In the genomic region with DNA sequence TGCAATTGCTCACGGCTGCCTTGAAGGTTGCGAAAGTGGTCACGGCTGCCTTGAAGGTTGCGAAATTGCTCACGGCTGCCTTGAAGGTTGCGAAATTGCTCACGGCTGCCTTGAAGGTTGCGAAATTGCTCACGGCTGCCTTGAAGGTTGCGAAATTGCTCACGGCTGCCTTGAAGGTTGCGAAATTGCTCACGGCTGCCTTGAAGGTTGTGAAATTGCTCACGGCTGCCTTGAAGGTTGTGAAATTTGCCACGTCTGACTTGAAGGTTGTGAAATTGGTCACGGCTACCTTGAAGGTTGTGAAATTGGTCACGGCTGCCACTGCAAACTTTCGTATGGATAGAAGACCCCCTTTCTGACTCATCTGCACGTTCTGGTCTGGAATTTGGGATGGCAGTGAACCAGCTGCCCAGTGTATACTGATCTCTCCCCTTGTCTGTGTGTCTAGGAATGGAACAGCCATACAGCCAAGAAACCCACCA, we compare ENCODE assay signal across 7 cellular contexts.
A peak's percentile ranks its signal among the peaks of the same experiment; 100 is the strongest.
DNase-seq lines count a peak whose midpoint lies in the region; ATAC-seq and TF ChIP-seq lines count a peak whose summit lies in the region.
"Not testable (repeated sequence)": the region's sequence is repeated elsewhere in the genome, so short reads cannot be mapped to it uniquely, and the experiment has no call there.

No MANE protein-coding gene starts in this region.

- not testable (repeated sequence) for H3K36me3 ChIP-seq in IMR-90 (ENCODE audit: control insufficient read depth, insufficient read depth, low read length)

- TF ChIP-seq CTCF in GM12864 (IDR thresholded peaks at IDR 0.05; ENCODE audit: low read depth, low read length, missing control alignments); IMR-90 (conservative IDR thresholded peaks at IDR 0.05; ENCODE audit: low read depth, low read length): not testable (repeated sequence)

- BruUV-seq in IMR-90 (replicated peaks; lab: Mats Ljungman, UMichigan): not testable (repeated sequence)

- not testable (repeated sequence) for H3K27ac ChIP-seq in IMR-90 (ENCODE audit: insufficient read depth, low read length)

- peaks cover 17% of the 10 kb centered on the region for H3K4me1 Mint-ChIP-seq in activated T-cell treated with anti-CD3 and anti-CD28 coated beads, Interleukin-2, amount 50 U/mL, for 72 hours (ENCODE audit: low read depth)
- H3K4me1 Mint-ChIP-seq in effector memory CD8-positive, alpha-beta T cell (ENCODE audit: low read depth in 2 of 2): peaks cover 4 to 17% of the 10 kb centered on the region in 2 donors

- POLR2A ChIA-PET in IMR-90 (lab: Charles Lee; ENCODE audit: unreplicated experiment): not testable (repeated sequence)

- not testable (repeated sequence) for ATAC-seq in IMR-90 (ENCODE audit: low read depth); effector memory CD8-positive, alpha-beta T cell (replicated peaks)
- ATAC-seq in activated T-cell treated with anti-CD3 and anti-CD28 coated beads, Interleukin-2, amount 50 U/mL, for 72 hours (replicated peaks in 1 of 2): peak; percentile 83 to 85

- H3K79me1 ChIP-seq in IMR-90 (ENCODE audit: low read depth in 1 of 2, low read length in 2 of 2): not testable (repeated sequence)

- peak overlapping the region; percentile 91 for H3K27ac Mint-ChIP-seq in activated T-cell treated with anti-CD3 and anti-CD28 coated beads, Interleukin-2, amount 50 U/mL, for 72 hours
- H3K27ac Mint-ChIP-seq in effector memory CD8-positive, alpha-beta T cell: peak overlapping the region in 1 of 2 donors; percentile 67

- H4K5ac ChIP-seq in IMR-90 (ENCODE audit: low read depth, low read length): not testable (repeated sequence)

- H3K9ac ChIP-seq in IMR-90 (ENCODE audit: low read depth, low read length): not testable (repeated sequence)

- peaks cover 23% of the 10 kb centered on the region for H3K9me3 ChIP-seq in IMR-90 (ENCODE audit: control insufficient read depth, insufficient read depth, low read length)

- not testable (repeated sequence) for H3K56ac ChIP-seq in IMR-90 (ENCODE audit: extremely low read depth, insufficient read depth, low read length)

- H2AK5ac ChIP-seq in IMR-90 (ENCODE audit: low read depth, low read length): not testable (repeated sequence)

- not testable (repeated sequence) for H3K4ac ChIP-seq in IMR-90 (ENCODE audit: low read depth, low read length)

- peak; percentile 54 for DNase-seq in GM12864 (ENCODE audit: low read depth)
- DNase-seq in IMR-90: not testable (repeated sequence)
- DNase-seq in MV-4-11 (lab: John Stamatoyannopoulos, UW): peak; percentile 52
- DNase-seq in activated CD4-positive, alpha-beta T cell treated with anti-CD3 and anti-CD28 coated beads for 48 hours: peak; percentile 30
- DNase-seq in activated T-cell treated with anti-CD3 and anti-CD28 coated beads, Interleukin-2, amount 50 U/mL, for 72 hours: peak; percentile 35 to 49
- peak in 1 of 3 experiments; percentile 4 for DNase-seq in effector memory CD8-positive, alpha-beta T cell
- peak; percentile 38 for DNase-seq in stimulated activated CD4-positive, alpha-beta T cell treated with anti-CD3 and anti-CD28 coated beads, Interleukin-1b, Interleukin-23, amount 100 ng/mL, for 48 hours

- dilution Hi-C loops in IMR-90 (cut with HindIII; ENCODE audit: low sequenced_read_pairs, unreplicated experiment): not testable (repeated sequence)

- H3K4me2 ChIP-seq in IMR-90 (ENCODE audit: low read depth, low read length): not testable (repeated sequence)

- not testable (repeated sequence) for H3K4me3 Mint-ChIP-seq in activated T-cell treated with anti-CD3 and anti-CD28 coated beads, Interleukin-2, amount 50 U/mL, for 72 hours
- H3K4me3 Mint-ChIP-seq in effector memory CD8-positive, alpha-beta T cell: peak overlapping the region; percentile 25 to 59

- TF ChIP-seq RAD21 in IMR-90 (IDR thresholded peaks at IDR 0.05; ENCODE audit: low read length): not testable (repeated sequence)

- not testable (repeated sequence) for H3K14ac ChIP-seq in IMR-90 (replicated peaks; ENCODE audit: low read depth, low read length)

- H2BK20ac ChIP-seq in IMR-90 (ENCODE audit: low read depth, low read length): not testable (repeated sequence)

- peaks cover 10 to 18% of the 10 kb centered on the region in 2 donors for H3K9me3 Mint-ChIP-seq in activated T-cell treated with anti-CD3 and anti-CD28 coated beads, Interleukin-2, amount 50 U/mL, for 72 hours
- H3K9me3 Mint-ChIP-seq in effector memory CD8-positive, alpha-beta T cell: peaks cover 8 to 11% of the 10 kb centered on the region in 2 donors

- not testable (repeated sequence) for H2BK15ac ChIP-seq in IMR-90 (ENCODE audit: low read depth, low read length)

- not testable (repeated sequence) for H3K4me1 ChIP-seq in IMR-90 (ENCODE audit: control insufficient read depth, insufficient read depth, low read length)

- not testable (repeated sequence) for H3K4me3 ChIP-seq in GM12864 (ENCODE audit: low read depth, low read length); IMR-90 (ENCODE audit: insufficient read depth, low read depth, low read length)

- not testable (repeated sequence) for H2BK120ac ChIP-seq in IMR-90 (ENCODE audit: low read depth, low read length)

- in situ Hi-C loops in IMR-90 (cut with MboI; ENCODE audit: low sequenced_read_pairs): not testable (repeated sequence)

- WGBS in IMR-90 (ENCODE audit: extremely low coverage in 2 of 2, insufficient read length in 1 of 2), 2 experiments: no CpG with 5 or more reads among the region's 19 CpGs

- TF ChIP-seq POLR2A in IMR-90 (IDR thresholded peaks at IDR 0.05; ENCODE audit: low read depth, low read length): not testable (repeated sequence)

- H4K8ac ChIP-seq in IMR-90 (ENCODE audit: low read depth in 2 of 2, low read length in 2 of 2): not testable (repeated sequence)

- H3K36me3 Mint-ChIP-seq in activated T-cell treated with anti-CD3 and anti-CD28 coated beads, Interleukin-2, amount 50 U/mL, for 72 hours (ENCODE audit: insufficient read depth in 2 of 2): peaks cover 18 to 28% of the 10 kb centered on the region in 2 donors
- not testable (repeated sequence) for H3K36me3 Mint-ChIP-seq in effector memory CD8-positive, alpha-beta T cell (ENCODE audit: insufficient read depth)

- not testable (repeated sequence) for H3K9me1 ChIP-seq in IMR-90 (ENCODE audit: insufficient read depth, low read length)

- not testable (repeated sequence) for H2AFZ ChIP-seq in IMR-90 (replicated peaks; ENCODE audit: low read length, poor library complexity)

- not testable (repeated sequence) for H3K27me3 ChIP-seq in IMR-90 (ENCODE audit: control insufficient read depth, insufficient read depth, low read length)

- H3K18ac ChIP-seq in IMR-90 (ENCODE audit: low read depth, low read length): not testable (repeated sequence)

- CTCF ChIA-PET in IMR-90 (lab: Yijun Ruan, JAX): not testable (repeated sequence)

- H4K20me1 ChIP-seq in IMR-90 (ENCODE audit: insufficient read depth, low read length): not testable (repeated sequence)

- H2AK9ac ChIP-seq in IMR-90 (replicated peaks; ENCODE audit: low read depth, low read length, poor library complexity): not testable (repeated sequence)

- H3K23ac ChIP-seq in IMR-90 (ENCODE audit: low read depth, low read length): not testable (repeated sequence)

- H3K27me3 Mint-ChIP-seq in activated T-cell treated with anti-CD3 and anti-CD28 coated beads, Interleukin-2, amount 50 U/mL, for 72 hours (ENCODE audit: low read depth); effector memory CD8-positive, alpha-beta T cell: not testable (repeated sequence)

- H2BK5ac ChIP-seq in IMR-90 (ENCODE audit: low read depth, low read length, poor library complexity, severe bottlenecking): not testable (repeated sequence)

- intact Hi-C loops in IMR-90 (cut with micrococcal nuclease): not testable (repeated sequence)

- H4K91ac ChIP-seq in IMR-90 (ENCODE audit: insufficient read depth, low read depth, low read length): not testable (repeated sequence)

TF ChIP-seq in IMR-90, 13 proteins besides CTCF, POLR2A, EP300 and RAD21:
- peak; percentile 31 for TF ChIP-seq CEBPB (IDR thresholded peaks at IDR 0.05; ENCODE audit: low read depth, low read length)
TF ChIP-seq in IMR-90: peak in this region for 1; not testable (repeated sequence) for 12.
